2 cellular contexts compared by ENCODE assay signal in the genomic region with DNA sequence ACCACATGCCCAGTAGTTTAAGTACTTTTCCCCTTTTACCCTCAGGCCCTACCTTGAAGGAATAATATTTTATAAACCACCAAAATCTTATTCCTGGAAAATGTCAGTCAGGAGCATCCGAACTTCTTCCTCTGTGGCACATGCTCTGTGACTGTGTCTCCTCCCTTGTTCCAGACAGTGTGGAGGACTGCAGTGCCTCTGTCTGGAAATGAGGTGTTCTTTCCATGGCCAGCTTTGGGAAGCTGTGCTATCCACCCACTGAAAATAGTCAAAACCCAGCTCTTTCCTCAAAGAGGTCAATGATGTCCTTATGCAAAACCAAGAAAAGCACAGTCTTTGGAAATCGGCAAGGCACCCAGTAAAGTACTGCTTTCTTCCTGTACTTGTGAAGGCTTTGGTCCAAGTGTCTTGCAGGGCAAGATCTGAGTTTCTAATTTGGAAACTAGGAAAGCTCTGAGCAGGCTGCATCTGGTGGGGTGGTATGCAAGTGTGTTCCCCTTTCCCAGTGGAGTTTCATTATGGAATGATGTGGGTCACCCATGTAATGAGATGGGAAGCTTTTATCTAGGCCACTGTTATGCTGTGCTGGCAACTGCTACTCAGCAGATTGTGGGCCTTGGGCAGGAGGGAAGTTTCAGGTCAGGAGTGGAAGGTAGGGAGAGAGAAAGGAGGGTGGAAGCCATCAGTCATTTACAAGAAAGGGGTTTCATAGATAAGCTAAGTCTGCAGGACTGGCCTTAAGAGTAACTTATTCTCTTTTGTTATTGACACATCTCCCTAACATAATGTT.
TF ChIP-seq lines count a peak whose summit lies in the region.

No MANE protein-coding gene starts in this region.

TF ChIP-seq in GM12878, 131 proteins besides CTCF, POLR2A, EP300 and RAD21:
- TF ChIP-seq NRF1 (conservative IDR thresholded peaks at IDR 0.05; ENCODE audit: low read depth, low read length) (no peak), USF1 (IDR thresholded peaks at IDR 0.05; ENCODE audit: borderline replicate concordance, extremely low read length, insufficient read depth, low read depth, low read length) (no peak), EZH2 (IDR thresholded peaks at IDR 0.05; ENCODE audit: borderline replicate concordance, control insufficient read depth, low read depth, low read length) (no peak), SIN3A (IDR thresholded peaks at IDR 0.05; ENCODE audit: low read depth, low read length) (no peak), ZNF217 (IDR thresholded peaks at IDR 0.05) (no peak), PAX5 (IDR thresholded peaks at IDR 0.05; ENCODE audit: borderline replicate concordance, low read depth, low read length) (no peak), SP1 (IDR thresholded peaks at IDR 0.05; ENCODE audit: low read depth, low read length) (no peak), JUND (IDR thresholded peaks at IDR 0.05; ENCODE audit: low read depth, low read length) (no peak), HSF1 (IDR thresholded peaks at IDR 0.05; ENCODE audit: low read depth, low read length) (no peak), SMC3 (IDR thresholded peaks at IDR 0.05; ENCODE audit: borderline replicate concordance, low read length) (no peak), KAT2A (conservative IDR thresholded peaks at IDR 0.05; ENCODE audit: control insufficient read depth, low read depth, low read length) (no peak), ZBED1 (IDR thresholded peaks at IDR 0.05; ENCODE audit: borderline replicate concordance) (no peak), CBX5 (IDR thresholded peaks at IDR 0.05; ENCODE audit: low read depth) (no peak), RFX5 (IDR thresholded peaks at IDR 0.05; ENCODE audit: low read depth, low read length) (no peak)
- TF ChIP-seq, protein P1, sequence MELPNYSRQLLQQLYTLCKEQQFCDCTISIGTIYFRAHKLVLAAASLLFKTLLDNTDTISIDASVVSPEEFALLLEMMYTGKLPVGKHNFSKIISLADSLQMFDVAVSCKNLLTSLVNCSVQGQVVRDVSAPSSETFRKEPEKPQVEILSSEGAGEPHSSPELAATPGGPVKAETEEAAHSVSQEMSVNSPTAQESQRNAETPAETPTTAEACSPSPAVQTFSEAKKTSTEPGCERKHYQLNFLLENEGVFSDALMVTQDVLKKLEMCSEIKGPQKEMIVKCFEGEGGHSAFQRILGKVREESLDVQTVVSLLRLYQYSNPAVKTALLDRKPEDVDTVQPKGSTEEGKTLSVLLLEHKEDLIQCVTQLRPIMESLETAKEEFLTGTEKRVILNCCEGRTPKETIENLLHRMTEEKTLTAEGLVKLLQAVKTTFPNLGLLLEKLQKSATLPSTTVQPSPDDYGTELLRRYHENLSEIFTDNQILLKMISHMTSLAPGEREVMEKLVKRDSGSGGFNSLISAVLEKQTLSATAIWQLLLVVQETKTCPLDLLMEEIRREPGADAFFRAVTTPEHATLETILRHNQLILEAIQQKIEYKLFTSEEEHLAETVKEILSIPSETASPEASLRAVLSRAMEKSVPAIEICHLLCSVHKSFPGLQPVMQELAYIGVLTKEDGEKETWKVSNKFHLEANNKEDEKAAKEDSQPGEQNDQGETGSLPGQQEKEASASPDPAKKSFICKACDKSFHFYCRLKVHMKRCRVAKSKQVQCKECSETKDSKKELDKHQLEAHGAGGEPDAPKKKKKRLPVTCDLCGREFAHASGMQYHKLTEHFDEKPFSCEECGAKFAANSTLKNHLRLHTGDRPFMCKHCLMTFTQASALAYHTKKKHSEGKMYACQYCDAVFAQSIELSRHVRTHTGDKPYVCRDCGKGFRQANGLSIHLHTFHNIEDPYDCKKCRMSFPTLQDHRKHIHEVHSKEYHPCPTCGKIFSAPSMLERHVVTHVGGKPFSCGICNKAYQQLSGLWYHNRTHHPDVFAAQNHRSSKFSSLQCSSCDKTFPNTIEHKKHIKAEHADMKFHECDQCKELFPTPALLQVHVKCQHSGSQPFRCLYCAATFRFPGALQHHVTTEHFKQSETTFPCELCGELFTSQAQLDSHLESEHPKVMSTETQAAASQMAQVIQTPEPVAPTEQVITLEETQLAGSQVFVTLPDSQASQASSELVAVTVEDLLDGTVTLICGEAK (IDR thresholded peaks at IDR 0.05; ENCODE audit: borderline replicate concordance) = no peak
- TF ChIP-seq, protein P2, sequence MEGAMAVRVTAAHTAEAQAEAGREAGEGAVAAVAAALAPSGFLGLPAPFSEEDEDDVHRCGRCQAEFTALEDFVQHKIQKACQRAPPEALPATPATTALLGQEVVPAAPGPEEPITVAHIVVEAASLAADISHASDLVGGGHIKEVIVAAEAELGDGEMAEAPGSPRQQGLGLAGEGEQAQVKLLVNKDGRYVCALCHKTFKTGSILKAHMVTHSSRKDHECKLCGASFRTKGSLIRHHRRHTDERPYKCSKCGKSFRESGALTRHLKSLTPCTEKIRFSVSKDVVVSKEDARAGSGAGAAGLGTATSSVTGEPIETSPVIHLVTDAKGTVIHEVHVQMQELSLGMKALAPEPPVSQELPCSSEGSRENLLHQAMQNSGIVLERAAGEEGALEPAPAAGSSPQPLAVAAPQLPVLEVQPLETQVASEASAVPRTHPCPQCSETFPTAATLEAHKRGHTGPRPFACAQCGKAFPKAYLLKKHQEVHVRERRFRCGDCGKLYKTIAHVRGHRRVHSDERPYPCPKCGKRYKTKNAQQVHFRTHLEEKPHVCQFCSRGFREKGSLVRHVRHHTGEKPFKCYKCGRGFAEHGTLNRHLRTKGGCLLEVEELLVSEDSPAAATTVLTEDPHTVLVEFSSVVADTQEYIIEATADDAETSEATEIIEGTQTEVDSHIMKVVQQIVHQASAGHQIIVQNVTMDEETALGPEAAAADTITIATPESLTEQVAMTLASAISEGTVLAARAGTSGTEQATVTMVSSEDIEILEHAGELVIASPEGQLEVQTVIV (IDR thresholded peaks at IDR 0.05; ENCODE audit: borderline replicate concordance, partially characterized antibody) = no peak

TF ChIP-seq in SK-N-SH treated with all-trans-retinoic acid at 6 μM for 48 hours, 23 proteins besides CTCF, POLR2A, EP300 and RAD21:
- TF ChIP-seq TOX (CRISPR knock-in tag; IDR thresholded peaks at IDR 0.05; ENCODE audit: borderline replicate concordance) = no peak
- no peak for TF ChIP-seq GLIS3 (CRISPR knock-in tag; IDR thresholded peaks at IDR 0.05)
- TF ChIP-seq ZC3H10 (CRISPR knock-in tag; IDR thresholded peaks at IDR 0.05) = no peak
- no peak for TF ChIP-seq ZNF565 (CRISPR knock-in tag; conservative IDR thresholded peaks at IDR 0.05; ENCODE audit: low read depth)
- no peak for TF ChIP-seq CSDC2 (CRISPR knock-in tag; IDR thresholded peaks at IDR 0.05)
- TF ChIP-seq BACH2 (CRISPR knock-in tag; IDR thresholded peaks at IDR 0.05; ENCODE audit: borderline replicate concordance) = no peak
- no peak for TF ChIP-seq RARB (CRISPR knock-in tag; IDR thresholded peaks at IDR 0.05)
- TF ChIP-seq, protein P3, sequence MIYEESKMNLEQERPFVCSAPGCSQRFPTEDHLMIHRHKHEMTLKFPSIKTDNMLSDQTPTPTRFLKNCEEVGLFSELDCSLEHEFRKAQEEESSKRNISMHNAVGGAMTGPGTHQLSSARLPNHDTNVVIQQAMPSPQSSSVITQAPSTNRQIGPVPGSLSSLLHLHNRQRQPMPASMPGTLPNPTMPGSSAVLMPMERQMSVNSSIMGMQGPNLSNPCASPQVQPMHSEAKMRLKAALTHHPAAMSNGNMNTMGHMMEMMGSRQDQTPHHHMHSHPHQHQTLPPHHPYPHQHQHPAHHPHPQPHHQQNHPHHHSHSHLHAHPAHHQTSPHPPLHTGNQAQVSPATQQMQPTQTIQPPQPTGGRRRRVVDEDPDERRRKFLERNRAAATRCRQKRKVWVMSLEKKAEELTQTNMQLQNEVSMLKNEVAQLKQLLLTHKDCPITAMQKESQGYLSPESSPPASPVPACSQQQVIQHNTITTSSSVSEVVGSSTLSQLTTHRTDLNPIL (CRISPR knock-in tag; IDR thresholded peaks at IDR 0.05; ENCODE audit: low read depth) = no peak
- TF ChIP-seq ZNF8 (CRISPR knock-in tag; IDR thresholded peaks at IDR 0.05) = no peak
- TF ChIP-seq ARNTL (CRISPR knock-in tag; IDR thresholded peaks at IDR 0.05; ENCODE audit: borderline replicate concordance, low read depth) = no peak
- no peak for TF ChIP-seq ZNF70 (CRISPR knock-in tag; IDR thresholded peaks at IDR 0.05)
- TF ChIP-seq, protein P4, sequence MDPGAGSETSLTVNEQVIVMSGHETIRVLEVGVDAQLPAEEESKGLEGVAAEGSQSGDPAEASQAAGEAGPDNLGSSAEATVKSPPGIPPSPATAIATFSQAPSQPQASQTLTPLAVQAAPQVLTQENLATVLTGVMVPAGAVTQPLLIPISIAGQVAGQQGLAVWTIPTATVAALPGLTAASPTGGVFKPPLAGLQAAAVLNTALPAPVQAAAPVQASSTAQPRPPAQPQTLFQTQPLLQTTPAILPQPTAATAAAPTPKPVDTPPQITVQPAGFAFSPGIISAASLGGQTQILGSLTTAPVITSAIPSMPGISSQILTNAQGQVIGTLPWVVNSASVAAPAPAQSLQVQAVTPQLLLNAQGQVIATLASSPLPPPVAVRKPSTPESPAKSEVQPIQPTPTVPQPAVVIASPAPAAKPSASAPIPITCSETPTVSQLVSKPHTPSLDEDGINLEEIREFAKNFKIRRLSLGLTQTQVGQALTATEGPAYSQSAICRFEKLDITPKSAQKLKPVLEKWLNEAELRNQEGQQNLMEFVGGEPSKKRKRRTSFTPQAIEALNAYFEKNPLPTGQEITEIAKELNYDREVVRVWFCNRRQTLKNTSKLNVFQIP (CRISPR knock-in tag; IDR thresholded peaks at IDR 0.05; ENCODE audit: borderline replicate concordance, low read depth) = no peak
- no peak for TF ChIP-seq PATZ1 (CRISPR knock-in tag; IDR thresholded peaks at IDR 0.05; ENCODE audit: borderline replicate concordance)
- no peak for TF ChIP-seq ZFP3 (CRISPR knock-in tag; IDR thresholded peaks at IDR 0.05)
- TF ChIP-seq, protein P5, sequence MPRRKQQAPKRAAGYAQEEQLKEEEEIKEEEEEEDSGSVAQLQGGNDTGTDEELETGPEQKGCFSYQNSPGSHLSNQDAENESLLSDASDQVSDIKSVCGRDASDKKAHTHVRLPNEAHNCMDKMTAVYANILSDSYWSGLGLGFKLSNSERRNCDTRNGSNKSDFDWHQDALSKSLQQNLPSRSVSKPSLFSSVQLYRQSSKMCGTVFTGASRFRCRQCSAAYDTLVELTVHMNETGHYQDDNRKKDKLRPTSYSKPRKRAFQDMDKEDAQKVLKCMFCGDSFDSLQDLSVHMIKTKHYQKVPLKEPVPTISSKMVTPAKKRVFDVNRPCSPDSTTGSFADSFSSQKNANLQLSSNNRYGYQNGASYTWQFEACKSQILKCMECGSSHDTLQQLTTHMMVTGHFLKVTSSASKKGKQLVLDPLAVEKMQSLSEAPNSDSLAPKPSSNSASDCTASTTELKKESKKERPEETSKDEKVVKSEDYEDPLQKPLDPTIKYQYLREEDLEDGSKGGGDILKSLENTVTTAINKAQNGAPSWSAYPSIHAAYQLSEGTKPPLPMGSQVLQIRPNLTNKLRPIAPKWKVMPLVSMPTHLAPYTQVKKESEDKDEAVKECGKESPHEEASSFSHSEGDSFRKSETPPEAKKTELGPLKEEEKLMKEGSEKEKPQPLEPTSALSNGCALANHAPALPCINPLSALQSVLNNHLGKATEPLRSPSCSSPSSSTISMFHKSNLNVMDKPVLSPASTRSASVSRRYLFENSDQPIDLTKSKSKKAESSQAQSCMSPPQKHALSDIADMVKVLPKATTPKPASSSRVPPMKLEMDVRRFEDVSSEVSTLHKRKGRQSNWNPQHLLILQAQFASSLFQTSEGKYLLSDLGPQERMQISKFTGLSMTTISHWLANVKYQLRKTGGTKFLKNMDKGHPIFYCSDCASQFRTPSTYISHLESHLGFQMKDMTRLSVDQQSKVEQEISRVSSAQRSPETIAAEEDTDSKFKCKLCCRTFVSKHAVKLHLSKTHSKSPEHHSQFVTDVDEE (CRISPR knock-in tag; IDR thresholded peaks at IDR 0.05) = no peak
- TF ChIP-seq ISL1 (CRISPR knock-in tag; IDR thresholded peaks at IDR 0.05) = no peak
- TF ChIP-seq ZFP30 (CRISPR knock-in tag; IDR thresholded peaks at IDR 0.05) = no peak
